ENCODE assay signal across 8 cellular contexts in genomic region chr11:118918686-118919280, GRCh38. TPM values are rescaled to one million over a fixed set of nuclear protein-coding genes. Genes with fewer than 3 reads are reported as not detected.
DNase-seq lines count a peak whose midpoint lies in the region; ATAC-seq, FAIRE-seq and TF ChIP-seq lines count a peak whose summit lies in the region.

No MANE protein-coding gene starts in this region.

- 4 to 6% methylated on average over 10 to 11 of the region's 13 CpGs for WGBS in pancreas, 2 donors

- FAIRE-seq in pancreas (lab: Jason Lieb, UNC), result no peak

- H3K4me1 ChIP-seq in RWPE2 (ENCODE audit: insufficient read depth, poor library complexity, severe bottlenecking) (peaks cover 68% of the 10 kb centered on the region), pancreas (peaks cover 66 to 90% (median 76%) of the 10 kb centered on the region in 3 donors)

- H3K4me3 ChIP-seq in RWPE2 (ENCODE audit: severe bottlenecking) (peak overlapping the region; percentile 14), pancreas (peak overlapping the region in 2 of 4 donors; percentile 9 to 14)

- intact Hi-C loops in pancreas (cut with DNase I), result no loop called here

- DNase-seq in EH (ENCODE audit: low read depth) (peak; percentile 65), RWPE2 (ENCODE audit: low spot score) (no peak), epithelial cell of prostate (ENCODE audit: low read depth, low spot score) (no peak), pancreas (peak in 4 of 6 donors; percentile 38 to 67 (median 58)), NCI-H1694 treated with DMSO at 0.1 percent for 48 hours (lab: John Stamatoyannopoulos, UW) (no peak), SKM-1 treated with dmso at 0.1 percent for 144 hours (lab: John Stamatoyannopoulos, UW; ENCODE audit: unreplicated experiment) (no peak), hippocampal formation (lab: John Stamatoyannopoulos, UW) (no peak)

- H3K27ac ChIP-seq in RWPE2 (ENCODE audit: poor library complexity, severe bottlenecking) (peak overlapping the region; percentile 100), epithelial cell of prostate (peak overlapping the region; percentile 100), pancreas (peak overlapping the region; percentile 83 to 95 (median 92))

- H3K36me3 ChIP-seq in RWPE2 (ENCODE audit: low read depth) (peaks cover 42% of the 10 kb centered on the region), pancreas (no peaks in the 10 kb centered on the region)

- H3K27me3 ChIP-seq in RWPE2 (ENCODE audit: insufficient read depth, poor library complexity, severe bottlenecking) (no peaks in the 10 kb centered on the region), pancreas (no peaks in the 10 kb centered on the region)

- H3K9me3 ChIP-seq in RWPE2 (ENCODE audit: severe bottlenecking) (no peaks in the 10 kb centered on the region), pancreas (no peaks in the 10 kb centered on the region)

- no peak for ATAC-seq in RWPE2 (ENCODE audit: low read depth)
- no peak for ATAC-seq in pancreas
- ATAC-seq in GM19397 (IDR thresholded peaks at IDR 0.05; ENCODE audit: unreplicated experiment), result no peak

- no peak for TF ChIP-seq CTCF in RWPE2 (IDR thresholded peaks at IDR 0.05; ENCODE audit: poor library complexity, severe bottlenecking)
- no peak for TF ChIP-seq CTCF in pancreas (IDR thresholded peaks at IDR 0.05)

RNA-seq across cellular contexts. Expression of gene BCL9L, which starts 6.9 kb away (rescaled TPM):
- 10 to 100 TPM; 15.2 to 40.8 (median 23.3) TPM for total RNA-seq in pancreas
- polyA plus RNA-seq in pancreas, result 10 to 100 TPM in 1 of 2 donors, 1 to 10 TPM in 1; 6.5 to 31.4 TPM

RNA-seq across cellular contexts. Expression of gene CXCR5, which starts 35.1 kb away (rescaled TPM):
- under 1 TPM; 0.06 to 0.20 (median 0.12) TPM for total RNA-seq in pancreas
- polyA plus RNA-seq in pancreas, result under 1 TPM; 0.11 to 0.19 TPM

RNA-seq across cellular contexts. Expression of gene UPK2, which starts 37.3 kb away (rescaled TPM):
- total RNA-seq in pancreas, result under 1 TPM in 1 of 6 donors, not detected in 5; 0.16 TPM
- polyA plus RNA-seq in pancreas, result under 1 TPM; 0.09 to 0.19 TPM

RNA-seq across cellular contexts. Expression of gene FOXR1, which starts 52.8 kb away (rescaled TPM):
- total RNA-seq in pancreas, result not detected
- polyA plus RNA-seq in pancreas, result not detected

Comparison
In these comparisons a context has a peak if more than half of its experiments do, and no peak if none do; other contexts are left out.
1. DNase-seq: peak in EH (single experiment) and pancreas (4 of 6); none in RWPE2 (single experiment), epithelial cell of prostate (single experiment), NCI-H1694 treated with DMSO at 0.1 percent for 48 hours (single experiment), SKM-1 treated with dmso at 0.1 percent for 144 hours (single experiment) and hippocampal formation (0 of 2).
2. Peak in every context shown above with its lines, with median percentiles within 50 percentile points of each other: H3K27ac ChIP-seq.